Comparison of ENCODE assay signal across 1 cellular context in the genomic region with DNA sequence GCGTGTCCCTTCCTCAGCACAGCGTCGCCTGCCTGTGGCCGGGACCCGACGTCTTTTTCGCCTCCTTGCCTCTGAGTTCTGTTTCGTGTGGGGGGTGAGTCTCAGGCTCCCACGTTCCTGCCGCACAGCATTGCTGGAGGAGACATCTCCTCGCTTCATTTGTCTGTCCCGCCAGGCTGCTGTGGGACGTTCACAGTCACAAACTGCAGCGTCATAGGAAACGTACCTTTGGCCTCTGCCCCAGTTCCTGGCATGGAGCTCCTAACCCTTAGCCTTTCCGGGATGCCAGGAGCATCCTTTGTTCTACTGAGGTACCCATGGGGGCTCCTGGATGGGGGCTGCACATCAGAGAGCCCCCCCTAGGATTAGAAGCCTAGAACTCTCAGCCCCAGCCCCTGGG.
TF ChIP-seq lines count a peak whose summit lies in the region.

No MANE protein-coding gene starts in this region.

TF ChIP-seq in WTC11, 78 proteins besides CTCF, POLR2A, EP300 and RAD21 (continued from another document):
- TF ChIP-seq ZNF138 (CRISPR knock-in tag; conservative IDR thresholded peaks at IDR 0.05) = no peak
